ENCODE assay signal across 1 cellular context in genomic region chr17:48545022-48545376, GRCh38.
TF ChIP-seq lines count a peak whose summit lies in the region.

Gene HOXB2, minus strand, starts transcription at chr17:48545109. Its CDS starts 198 bp downstream, at chr17:48544911.

TF ChIP-seq in GM23338, 12 proteins besides CTCF, POLR2A, EP300 and RAD21 (continued from another document):
- TF ChIP-seq, protein P1, sequence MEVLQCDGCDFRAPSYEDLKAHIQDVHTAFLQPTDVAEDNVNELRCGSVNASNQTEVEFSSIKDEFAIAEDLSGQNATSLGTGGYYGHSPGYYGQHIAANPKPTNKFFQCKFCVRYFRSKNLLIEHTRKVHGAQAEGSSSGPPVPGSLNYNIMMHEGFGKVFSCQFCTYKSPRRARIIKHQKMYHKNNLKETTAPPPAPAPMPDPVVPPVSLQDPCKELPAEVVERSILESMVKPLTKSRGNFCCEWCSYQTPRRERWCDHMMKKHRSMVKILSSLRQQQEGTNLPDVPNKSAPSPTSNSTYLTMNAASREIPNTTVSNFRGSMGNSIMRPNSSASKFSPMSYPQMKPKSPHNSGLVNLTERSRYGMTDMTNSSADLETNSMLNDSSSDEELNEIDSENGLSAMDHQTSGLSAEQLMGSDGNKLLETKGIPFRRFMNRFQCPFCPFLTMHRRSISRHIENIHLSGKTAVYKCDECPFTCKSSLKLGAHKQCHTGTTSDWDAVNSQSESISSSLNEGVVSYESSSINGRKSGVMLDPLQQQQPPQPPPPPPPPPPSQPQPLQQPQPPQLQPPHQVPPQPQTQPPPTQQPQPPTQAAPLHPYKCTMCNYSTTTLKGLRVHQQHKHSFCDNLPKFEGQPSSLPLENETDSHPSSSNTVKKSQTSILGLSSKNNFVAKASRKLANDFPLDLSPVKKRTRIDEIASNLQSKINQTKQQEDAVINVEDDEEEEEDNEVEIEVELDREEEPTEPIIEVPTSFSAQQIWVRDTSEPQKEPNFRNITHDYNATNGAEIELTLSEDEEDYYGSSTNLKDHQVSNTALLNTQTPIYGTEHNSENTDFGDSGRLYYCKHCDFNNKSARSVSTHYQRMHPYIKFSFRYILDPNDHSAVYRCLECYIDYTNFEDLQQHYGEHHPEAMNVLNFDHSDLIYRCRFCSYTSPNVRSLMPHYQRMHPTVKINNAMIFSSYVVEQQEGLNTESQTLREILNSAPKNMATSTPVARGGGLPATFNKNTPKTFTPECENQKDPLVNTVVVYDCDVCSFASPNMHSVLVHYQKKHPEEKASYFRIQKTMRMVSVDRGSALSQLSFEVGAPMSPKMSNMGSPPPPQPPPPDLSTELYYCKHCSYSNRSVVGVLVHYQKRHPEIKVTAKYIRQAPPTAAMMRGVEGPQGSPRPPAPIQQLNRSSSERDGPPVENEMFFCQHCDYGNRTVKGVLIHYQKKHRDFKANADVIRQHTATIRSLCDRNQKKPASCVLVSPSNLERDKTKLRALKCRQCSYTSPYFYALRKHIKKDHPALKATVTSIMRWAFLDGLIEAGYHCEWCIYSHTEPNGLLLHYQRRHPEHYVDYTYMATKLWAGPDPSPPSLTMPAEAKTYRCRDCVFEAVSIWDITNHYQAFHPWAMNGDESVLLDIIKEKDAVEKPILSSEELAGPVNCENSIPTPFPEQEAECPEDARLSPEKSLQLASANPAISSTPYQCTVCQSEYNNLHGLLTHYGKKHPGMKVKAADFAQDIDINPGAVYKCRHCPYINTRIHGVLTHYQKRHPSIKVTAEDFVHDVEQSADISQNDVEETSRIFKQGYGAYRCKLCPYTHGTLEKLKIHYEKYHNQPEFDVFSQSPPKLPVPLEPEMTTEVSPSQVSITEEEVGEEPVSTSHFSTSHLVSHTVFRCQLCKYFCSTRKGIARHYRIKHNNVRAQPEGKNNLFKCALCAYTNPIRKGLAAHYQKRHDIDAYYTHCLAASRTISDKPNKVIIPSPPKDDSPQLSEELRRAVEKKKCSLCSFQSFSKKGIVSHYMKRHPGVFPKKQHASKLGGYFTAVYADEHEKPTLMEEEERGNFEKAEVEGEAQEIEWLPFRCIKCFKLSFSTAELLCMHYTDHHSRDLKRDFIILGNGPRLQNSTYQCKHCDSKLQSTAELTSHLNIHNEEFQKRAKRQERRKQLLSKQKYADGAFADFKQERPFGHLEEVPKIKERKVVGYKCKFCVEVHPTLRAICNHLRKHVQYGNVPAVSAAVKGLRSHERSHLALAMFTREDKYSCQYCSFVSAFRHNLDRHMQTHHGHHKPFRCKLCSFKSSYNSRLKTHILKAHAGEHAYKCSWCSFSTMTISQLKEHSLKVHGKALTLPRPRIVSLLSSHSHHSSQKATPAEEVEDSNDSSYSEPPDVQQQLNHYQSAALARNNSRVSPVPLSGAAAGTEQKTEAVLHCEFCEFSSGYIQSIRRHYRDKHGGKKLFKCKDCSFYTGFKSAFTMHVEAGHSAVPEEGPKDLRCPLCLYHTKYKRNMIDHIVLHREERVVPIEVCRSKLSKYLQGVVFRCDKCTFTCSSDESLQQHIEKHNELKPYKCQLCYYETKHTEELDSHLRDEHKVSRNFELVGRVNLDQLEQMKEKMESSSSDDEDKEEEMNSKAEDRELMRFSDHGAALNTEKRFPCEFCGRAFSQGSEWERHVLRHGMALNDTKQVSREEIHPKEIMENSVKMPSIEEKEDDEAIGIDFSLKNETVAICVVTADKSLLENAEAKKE (CRISPR knock-in tag; IDR thresholded peaks at IDR 0.05): no peak
- TF ChIP-seq EZH2phosphoT487 (IDR thresholded peaks at IDR 0.05; ENCODE audit: unreplicated experiment) (no peak), NANOG (IDR thresholded peaks at IDR 0.05; ENCODE audit: borderline replicate concordance) (no peak), JUNB (IDR thresholded peaks at IDR 0.05; ENCODE audit: unreplicated experiment) (no peak), POLR2AphosphoS5 (IDR thresholded peaks at IDR 0.05; ENCODE audit: low read depth) (no peak), ZNF331 (CRISPR knock-in tag; IDR thresholded peaks at IDR 0.05; ENCODE audit: low read depth) (no peak)
- TF ChIP-seq, protein P2, sequence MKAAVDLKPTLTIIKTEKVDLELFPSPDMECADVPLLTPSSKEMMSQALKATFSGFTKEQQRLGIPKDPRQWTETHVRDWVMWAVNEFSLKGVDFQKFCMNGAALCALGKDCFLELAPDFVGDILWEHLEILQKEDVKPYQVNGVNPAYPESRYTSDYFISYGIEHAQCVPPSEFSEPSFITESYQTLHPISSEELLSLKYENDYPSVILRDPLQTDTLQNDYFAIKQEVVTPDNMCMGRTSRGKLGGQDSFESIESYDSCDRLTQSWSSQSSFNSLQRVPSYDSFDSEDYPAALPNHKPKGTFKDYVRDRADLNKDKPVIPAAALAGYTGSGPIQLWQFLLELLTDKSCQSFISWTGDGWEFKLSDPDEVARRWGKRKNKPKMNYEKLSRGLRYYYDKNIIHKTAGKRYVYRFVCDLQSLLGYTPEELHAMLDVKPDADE (IDR thresholded peaks at IDR 0.05): no peak
